In the genomic region with DNA sequence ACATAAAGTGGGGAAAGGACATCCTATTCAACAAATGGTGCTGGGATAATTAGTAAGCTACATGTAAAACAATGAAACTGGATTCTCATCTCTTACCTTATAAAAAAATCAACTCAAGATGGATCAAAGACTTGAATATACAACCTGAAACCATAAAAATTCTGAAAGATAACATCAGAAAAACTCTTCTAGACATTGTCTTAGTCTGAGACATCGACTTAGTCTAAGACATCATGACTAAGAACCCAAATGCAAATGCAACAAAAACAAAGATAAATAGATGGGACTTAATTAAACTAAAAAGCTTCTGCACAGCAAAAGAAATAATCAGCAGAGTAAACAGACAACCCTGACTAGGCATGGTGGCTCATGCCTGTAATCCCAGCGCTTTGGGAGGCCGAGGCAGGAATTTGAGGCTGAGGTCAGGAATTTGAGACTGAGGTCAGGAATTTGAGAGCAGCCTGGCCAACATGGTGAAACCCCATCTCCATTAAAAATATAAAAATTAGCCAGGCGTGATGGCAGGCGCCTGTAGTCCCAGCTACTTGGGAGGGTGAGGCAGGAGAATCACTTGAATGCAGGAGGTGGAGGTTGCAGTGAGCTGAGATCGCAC, we compare ENCODE assay signal across 7 cellular contexts. TPM values are rescaled to one million over a fixed set of nuclear protein-coding genes. Genes with fewer than 3 reads are reported as not detected.
DNase-seq lines count a peak whose midpoint lies in the region; ATAC-seq and TF ChIP-seq lines count a peak whose summit lies in the region.
"Not testable (repeated sequence)": the region's sequence is repeated elsewhere in the genome, so short reads cannot be mapped to it uniquely, and the experiment has no call there.

No MANE protein-coding gene starts in this region.

- H3K27me3 Mint-ChIP-seq in CD4-positive, CD25-positive, alpha-beta regulatory T cell; osteocyte (ENCODE audit: unreplicated experiment): not testable (repeated sequence)

- not testable (repeated sequence) for H3K27me3 ChIP-seq in CD4-positive, CD25-positive, alpha-beta regulatory T cell (ENCODE audit: control insufficient read depth, insufficient read depth, low read length); mesendoderm (ENCODE audit: insufficient read depth, low read length, poor library complexity); spleen (replicated peaks in 1 of 7)

- H3K36me3 Mint-ChIP-seq in CD4-positive, CD25-positive, alpha-beta regulatory T cell: peaks cover 20% of the 10 kb centered on the region
- peaks cover 12% of the 10 kb centered on the region for H3K36me3 Mint-ChIP-seq in osteocyte (ENCODE audit: unreplicated experiment)

- not testable (repeated sequence) for H3K27ac ChIP-seq in CD4-positive, CD25-positive, alpha-beta regulatory T cell (ENCODE audit: insufficient read depth, low read length, poor library complexity, severe bottlenecking); mesendoderm (ENCODE audit: low read depth, low read length)
- H3K27ac ChIP-seq in spleen: peak overlapping the region in 5 of 8 donors; percentile 30 to 72 (median 39)

- H3K4me3 Mint-ChIP-seq in CD4-positive, CD25-positive, alpha-beta regulatory T cell; osteocyte (ENCODE audit: unreplicated experiment): not testable (repeated sequence)

- not testable (repeated sequence) for H2BK120ac ChIP-seq in mesendoderm (ENCODE audit: low read depth, low read length)

- not testable (repeated sequence) for TF ChIP-seq CTCF in osteocyte (IDR thresholded peaks at IDR 0.05); spleen (IDR thresholded peaks at IDR 0.05 in 8 of 11, conservative IDR thresholded peaks at IDR 0.05 in 3 of 11)

- H2BK5ac ChIP-seq in mesendoderm (ENCODE audit: low read length): not testable (repeated sequence)

- not testable (repeated sequence) for H3K36me3 ChIP-seq in CD4-positive, CD25-positive, alpha-beta regulatory T cell (ENCODE audit: control insufficient read depth, insufficient read depth, low read length); mesendoderm (ENCODE audit: control insufficient read depth, insufficient read depth, low read length); spleen

- H3K9me3 Mint-ChIP-seq in CD4-positive, CD25-positive, alpha-beta regulatory T cell: peaks cover 0 to 11% (median 6%) of the 10 kb centered on the region in 7 donors
- H3K9me3 Mint-ChIP-seq in osteocyte (ENCODE audit: unreplicated experiment): not testable (repeated sequence)

- not testable (repeated sequence) for H3K23ac ChIP-seq in mesendoderm (ENCODE audit: low read length)

- intact Hi-C loops in spleen (cut with DNase I; ENCODE audit: low total_unique reads): not testable (repeated sequence)

- H3K4me1 Mint-ChIP-seq in CD4-positive, CD25-positive, alpha-beta regulatory T cell: peaks cover 0 to 12% (median 1%) of the 10 kb centered on the region in 4 donors
- H3K4me1 Mint-ChIP-seq in osteocyte (ENCODE audit: unreplicated experiment): not testable (repeated sequence)

- not testable (repeated sequence) for H3K79me2 ChIP-seq in mesendoderm (ENCODE audit: control insufficient read depth, insufficient read depth, low read length)

- H3K56ac ChIP-seq in mesendoderm (ENCODE audit: low read length): not testable (repeated sequence)

- WGBS in mesendoderm (ENCODE audit: extremely low coverage, insufficient coverage, low lambda C conversion rate): no CpG with 5 or more reads among the region's 6 CpGs
- WGBS in spleen, 5 donors: 78 to 94% (median 90%) methylated on average over 6 of the region's 6 CpGs

- not testable (repeated sequence) for H2AK5ac ChIP-seq in mesendoderm (ENCODE audit: low read length)

- H3K9ac ChIP-seq in mesendoderm (ENCODE audit: low read length): not testable (repeated sequence)

- peak overlapping the region in 2 of 3 donors; percentile 4 to 17 for H3K27ac Mint-ChIP-seq in CD4-positive, CD25-positive, alpha-beta regulatory T cell
- H3K27ac Mint-ChIP-seq in osteocyte (ENCODE audit: unreplicated experiment): not testable (repeated sequence)

- H4K8ac ChIP-seq in mesendoderm (ENCODE audit: low read depth, low read length): not testable (repeated sequence)

- H2BK15ac ChIP-seq in mesendoderm (replicated peaks; ENCODE audit: low read depth): not testable (repeated sequence)

- not testable (repeated sequence) for H3K4me2 ChIP-seq in mesendoderm (ENCODE audit: low read length)

- not testable (repeated sequence) for H4K5ac ChIP-seq in mesendoderm (ENCODE audit: low read length)

- not testable (repeated sequence) for H3K4me1 ChIP-seq in CD4-positive, CD25-positive, alpha-beta regulatory T cell (ENCODE audit: control insufficient read depth, insufficient read depth, low read length, poor library complexity, severe bottlenecking); mesendoderm (ENCODE audit: control insufficient read depth, low read depth, low read length); spleen

- in situ Hi-C loops in Caki2 (cut with HindIII; ENCODE audit: low pct_unique_long_range_greater_than_20kb, low sequenced_read_pairs): not testable (repeated sequence)

- H3K4ac ChIP-seq in mesendoderm (ENCODE audit: low read depth, low read length): not testable (repeated sequence)

- DNase-seq in CD4-positive, CD25-positive, alpha-beta regulatory T cell; spleen: not testable (repeated sequence)
- DNase-seq in Caki2 (ENCODE audit: low read depth): peak; percentile 69
- DNase-seq in M059J (ENCODE audit: low read depth): peak; percentile 77
- DNase-seq in kidney glomerular epithelial cell (lab: John Stamatoyannopoulos, UW): peak; percentile 33
- peak; percentile 11 for DNase-seq in mesendoderm
- DNase-seq in osteocyte (ENCODE audit: extremely low spot score, unreplicated experiment): peak; percentile 32

- H3K9me3 ChIP-seq in CD4-positive, CD25-positive, alpha-beta regulatory T cell (ENCODE audit: control insufficient read depth in 2 of 2, low read length in 2 of 2): peaks cover 4 to 11% of the 10 kb centered on the region in 2 experiments
- H3K9me3 ChIP-seq in spleen: peaks cover 0 to 16% (median 11%) of the 10 kb centered on the region in 8 donors

- H3K18ac ChIP-seq in mesendoderm (ENCODE audit: low read length): not testable (repeated sequence)

- not testable (repeated sequence) for TF ChIP-seq POLR2A in spleen (IDR thresholded peaks at IDR 0.05)

- ATAC-seq in CD4-positive, CD25-positive, alpha-beta regulatory T cell (ENCODE audit: low read depth in 2 of 2): not testable (repeated sequence)

- not testable (repeated sequence) for H3K79me1 ChIP-seq in mesendoderm (ENCODE audit: low read length)

- H3K4me3 ChIP-seq in CD4-positive, CD25-positive, alpha-beta regulatory T cell (ENCODE audit: low read depth, low read length); mesendoderm (ENCODE audit: low read length); spleen: not testable (repeated sequence)

RNA-seq across cellular contexts. Expression of gene PSME4, which starts 54.8 kb away (rescaled TPM):
- 114 TPM for total RNA-seq in CD4-positive, CD25-positive, alpha-beta regulatory T cell
- 1 to 10 TPM; 5.8 to 8.2 (median 6.4) TPM for polyA plus RNA-seq in CD4-positive, CD25-positive, alpha-beta regulatory T cell
- 10.5 and 13.0 TPM in 2 replicates for total RNA-seq in Caki2 (2014; rRNA removed; shearing (Covaris generic); ENCODE audit: low replicate concordance)
- total RNA-seq in M059J (2014; rRNA removed; shearing (Covaris generic)): 18.9 and 40.9 TPM in 2 replicates
- 58.7 TPM for polyA plus RNA-seq in mesendoderm (2013, experiment 1 of 2)
- polyA plus RNA-seq in mesendoderm (2013, experiment 2 of 2): 56.4 TPM
- total RNA-seq in osteocyte (36.2 and 43.9 TPM in 2 replicates), spleen (10 to 100 TPM; 53.8 to 88.1 (median 73.6) TPM)
- polyA plus RNA-seq in spleen: 10 to 100 TPM; 34.1 to 47.5 (median 35.5) TPM
